ENCODE assay signal across 28 cellular contexts in genomic region chr6:72551470-72551869, GRCh38.
A peak's percentile ranks its signal among the peaks of the same experiment; 100 is the strongest.
DNase-seq lines count a peak whose midpoint lies in the region; ATAC-seq and TF ChIP-seq lines count a peak whose summit lies in the region.
"Had no signal": no experiment of that assay in that cellular context is flagged by ENCODE, and none has a peak within 500 bp of the region (broad histone marks: within the 10 kb centered on the region; RNA-seq: fewer than 3 reads in every experiment).

No MANE protein-coding gene starts in this region.

- H3K36me3 ChIP-seq in endodermal cell (ENCODE audit: control insufficient read depth, insufficient read depth, low read length) = no peaks in the 10 kb centered on the region
- H3K36me3 ChIP-seq in upper lobe of right lung = no peaks in the 10 kb centered on the region
- H3K36me3 ChIP-seq: SJSA1 had no signal

- no peak overlapping the region for H3K9ac ChIP-seq in endodermal cell (ENCODE audit: extremely low read depth, low read length, poor library complexity, severe bottlenecking)

- H3K27me3 ChIP-seq in endodermal cell (ENCODE audit: control insufficient read depth, insufficient read depth, low read length, poor library complexity, severe bottlenecking) (no peaks in the 10 kb centered on the region), upper lobe of right lung (no peaks in the 10 kb centered on the region)
- H3K27me3 ChIP-seq: SJSA1 had no signal

- H3K27ac ChIP-seq in endodermal cell (ENCODE audit: low read depth, low read length) = no peak overlapping the region
- H3K27ac ChIP-seq in upper lobe of right lung = no peak overlapping the region
- H3K27ac ChIP-seq: SJSA1, VCaP had no signal

- peak overlapping the region; percentile 12 for H3K27ac Mint-ChIP-seq in endodermal cell
- no peak overlapping the region for H3K27ac Mint-ChIP-seq in activated T-cell treated with anti-CD3 and anti-CD28 coated beads, Interleukin-2, amount 50 U/mL, for 72 hours
- H3K27ac Mint-ChIP-seq: activated CD8-positive, alpha-beta T cell treated with anti-CD3 and anti-CD28 coated beads, Interleukin-2, amount 10 ng/mL, durations not matched to agents 7 days and 5 days; activated naive CD8-positive, alpha-beta T cell; CD4-positive, alpha-beta T cell; immature natural killer cell; nephron progenitor cell; stimulated activated naive B cell treated with anti-CD40 and anti-IgM and Interleukin-4, amounts not matched to agents 10 μg/mL and 1 μg/mL and 100 μg/mL, for 72 hours had no signal

- no peaks in the 10 kb centered on the region for H3K9me3 ChIP-seq in endodermal cell (ENCODE audit: control insufficient read depth, low read length)
- H3K9me3 ChIP-seq in upper lobe of right lung = no peaks in the 10 kb centered on the region
- H3K9me3 ChIP-seq: SJSA1 had no signal

- intact Hi-C loops in upper lobe of right lung (cut with DNase I) = no loop called here

- peaks cover 14% of the 10 kb centered on the region for H3K4me1 Mint-ChIP-seq in endodermal cell
- H3K4me1 Mint-ChIP-seq in activated T-cell treated with anti-CD3 and anti-CD28 coated beads, Interleukin-2, amount 50 U/mL, for 72 hours (ENCODE audit: low read depth) = peaks cover 16% of the 10 kb centered on the region
- H3K4me1 Mint-ChIP-seq: immature natural killer cell; stimulated activated naive B cell treated with anti-CD40 and anti-IgM and Interleukin-4, amounts not matched to agents 10 μg/mL and 1 μg/mL and 100 μg/mL, for 72 hours had no signal

- no peak overlapping the region for H3K4me3 Mint-ChIP-seq in endodermal cell
- no peak overlapping the region for H3K4me3 Mint-ChIP-seq in activated T-cell treated with anti-CD3 and anti-CD28 coated beads, Interleukin-2, amount 50 U/mL, for 72 hours
- H3K4me3 Mint-ChIP-seq: activated CD8-positive, alpha-beta T cell treated with anti-CD3 and anti-CD28 coated beads, Interleukin-2, amount 10 ng/mL, durations not matched to agents 7 days and 5 days; activated naive CD8-positive, alpha-beta T cell; CD4-positive, alpha-beta T cell; immature natural killer cell; nephron progenitor cell; stimulated activated naive B cell treated with anti-CD40 and anti-IgM and Interleukin-4, amounts not matched to agents 10 μg/mL and 1 μg/mL and 100 μg/mL, for 72 hours had no signal

- ATAC-seq in activated T-cell treated with anti-CD3 and anti-CD28 coated beads, Interleukin-2, amount 50 U/mL, for 72 hours (replicated peaks in 1 of 2) = no peak
- ATAC-seq in upper lobe of right lung = no peak
- ATAC-seq: activated CD8-positive, alpha-beta T cell treated with anti-CD3 and anti-CD28 coated beads, Interleukin-2, amount 10 ng/mL, durations not matched to agents 7 days and 5 days; stimulated activated naive B cell treated with anti-CD40 and anti-IgM and Interleukin-4, amounts not matched to agents 10 μg/mL and 1 μg/mL and 100 μg/mL, for 72 hours had no signal

- H3K4me3 ChIP-seq in endodermal cell (ENCODE audit: low read length) (no peak overlapping the region), upper lobe of right lung (no peak overlapping the region)
- H3K4me3 ChIP-seq: SJSA1 had no signal

- peaks cover 11% of the 10 kb centered on the region for H3K4me1 ChIP-seq in endodermal cell (ENCODE audit: control insufficient read depth, insufficient read depth, low read length)
- H3K4me1 ChIP-seq in upper lobe of right lung = no peaks in the 10 kb centered on the region

- TF ChIP-seq CTCF in endodermal cell (conservative IDR thresholded peaks at IDR 0.05) (no peak), upper lobe of right lung (IDR thresholded peaks at IDR 0.05) (no peak)

- WGBS in endodermal cell (ENCODE audit: insufficient coverage in 1 of 2, insufficient read length in 1 of 2), 2 experiments = 82% methylated on average over 3 of the region's 3 CpGs; no CpG with 5 or more reads in 1 of the 2 experiments

- no peaks in the 10 kb centered on the region for H3K36me3 Mint-ChIP-seq in endodermal cell (ENCODE audit: low read depth)
- H3K36me3 Mint-ChIP-seq in activated T-cell treated with anti-CD3 and anti-CD28 coated beads, Interleukin-2, amount 50 U/mL, for 72 hours (ENCODE audit: insufficient read depth in 2 of 2) = no peaks in the 10 kb centered on the region
- H3K36me3 Mint-ChIP-seq: activated naive CD8-positive, alpha-beta T cell; immature natural killer cell; stimulated activated naive B cell treated with anti-CD40 and anti-IgM and Interleukin-4, amounts not matched to agents 10 μg/mL and 1 μg/mL and 100 μg/mL, for 72 hours had no signal

- H3K27me3 Mint-ChIP-seq in endodermal cell (ENCODE audit: insufficient read depth) = no peaks in the 10 kb centered on the region
- peaks cover 15% of the 10 kb centered on the region for H3K27me3 Mint-ChIP-seq in activated T-cell treated with anti-CD3 and anti-CD28 coated beads, Interleukin-2, amount 50 U/mL, for 72 hours (ENCODE audit: low read depth)

- H3K9me3 Mint-ChIP-seq in endodermal cell = no peaks in the 10 kb centered on the region
- no peaks in the 10 kb centered on the region for H3K9me3 Mint-ChIP-seq in activated T-cell treated with anti-CD3 and anti-CD28 coated beads, Interleukin-2, amount 50 U/mL, for 72 hours
- H3K9me3 Mint-ChIP-seq: CD4-positive, alpha-beta T cell; immature natural killer cell; nephron progenitor cell; stimulated activated naive B cell treated with anti-CD40 and anti-IgM and Interleukin-4, amounts not matched to agents 10 μg/mL and 1 μg/mL and 100 μg/mL, for 72 hours had no signal

- DNase-seq in NCI-H748 (lab: John Stamatoyannopoulos, UW; ENCODE audit: unreplicated experiment) (peak; percentile 49), NCI-H748 treated with DMSO at 0.1 percent for 48 hours (lab: John Stamatoyannopoulos, UW) (no peak), NCI-H1105 treated with DMSO at 0.1 percent for 48 hours (lab: John Stamatoyannopoulos, UW) (peak; percentile 47), endodermal cell (no peak), upper lobe of right lung (no peak), foreskin melanocyte (no peak), cortex of kidney (lab: John Stamatoyannopoulos, UW) (no peak)
- no peak for DNase-seq in activated T-cell treated with anti-CD3 and anti-CD28 coated beads, Interleukin-2, amount 50 U/mL, for 72 hours
- DNase-seq: activated CD4-positive, alpha-beta T cell treated with anti-CD3 and anti-CD28 coated beads for 4 hours; activated CD8-positive, alpha-beta T cell treated with anti-CD3 and anti-CD28 coated beads, Interleukin-2, amount 10 ng/mL, durations not matched to agents 7 days and 5 days; activated effector memory CD4-positive, alpha-beta T cell treated with Interleukin-2 at 50 U/mL for 16 hours; activated T-cell treated with anti-CD3 and anti-CD28 coated beads for 4 hours; anterior cingulate cortex; CD4-positive, alpha-beta T cell; hypothalamus; immature natural killer cell; MV-4-11; NCI-H146; NCI-H526; nephron progenitor cell; small intestine; stimulated activated naive B cell treated with anti-CD40 and anti-IgM and Interleukin-4, amounts not matched to agents 10 μg/mL and 1 μg/mL and 100 μg/mL, for 72 hours; substantia nigra; T1000; trophoblast cell had no signal

Comparison
In these comparisons a context has a peak if more than half of its experiments do, and no peak if none do; other contexts are left out.
1. DNase-seq: peak in NCI-H748 (single experiment) and NCI-H1105 treated with DMSO at 0.1 percent for 48 hours (single experiment); none in NCI-H748 treated with DMSO at 0.1 percent for 48 hours (single experiment), endodermal cell (single experiment), activated T-cell treated with anti-CD3 and anti-CD28 coated beads, Interleukin-2, amount 50 U/mL, for 72 hours (0 of 2), upper lobe of right lung (single experiment), foreskin melanocyte (single experiment) and cortex of kidney (single experiment).